ENCODE assay signal across 8 cellular contexts in the genomic region with DNA sequence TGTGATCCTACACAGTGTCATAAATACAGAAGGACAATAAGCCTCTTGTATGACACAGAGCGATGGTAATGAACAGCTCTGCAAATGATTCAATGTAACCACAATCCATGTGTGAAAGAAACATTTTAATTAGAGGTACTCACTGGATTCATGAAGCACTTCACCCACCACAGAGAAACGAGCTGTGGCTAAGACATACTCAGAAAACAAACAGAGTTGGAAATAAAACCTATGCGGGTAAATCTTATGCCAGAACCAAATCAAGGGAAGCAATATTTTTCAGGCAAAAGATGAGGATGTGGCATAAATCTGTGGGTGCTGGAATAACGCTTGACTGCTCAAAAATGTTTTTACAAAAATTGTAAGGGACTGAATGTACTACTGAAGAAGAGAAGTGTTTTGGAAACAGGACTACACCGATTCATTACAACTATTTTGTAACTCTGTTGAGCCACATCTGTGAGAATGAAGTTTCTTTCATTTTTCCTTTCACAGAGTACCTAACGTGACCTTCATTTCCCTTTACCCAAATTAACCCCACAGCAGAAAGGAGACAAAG.
DNase-seq lines count a peak whose midpoint lies in the region; ATAC-seq and TF ChIP-seq lines count a peak whose summit lies in the region.

No MANE protein-coding gene starts in this region.

- peaks cover 13% of the 10 kb centered on the region for H3K4me1 Mint-ChIP-seq in activated CD4-positive, alpha-beta T cell treated with anti-CD3 and anti-CD28 coated beads, Interleukin-2, amount 10 ng/mL, durations not matched to agents 24 days and 14 days

- peak overlapping the region in 2 of 10 donors; percentile 11 to 12 for H3K27ac ChIP-seq in heart right ventricle

- H3K9me3 ChIP-seq in heart right ventricle, result peaks cover 0 to 7% (median 0%) of the 10 kb centered on the region in 11 donors

- H3K27ac Mint-ChIP-seq in activated CD4-positive, alpha-beta T cell treated with anti-CD3 and anti-CD28 coated beads, Interleukin-2, amount 10 ng/mL, durations not matched to agents 24 days and 14 days, result peak overlapping the region; percentile 56

- TF ChIP-seq CTCF in heart right ventricle (IDR thresholded peaks at IDR 0.05), result no peak

- H3K27me3 Mint-ChIP-seq in activated CD4-positive, alpha-beta T cell treated with anti-CD3 and anti-CD28 coated beads, Interleukin-2, amount 10 ng/mL, durations not matched to agents 24 days and 14 days, result no peaks in the 10 kb centered on the region

- WGBS in heart right ventricle, 2 donors, result 72 to 79% methylated on average over 6 of the region's 6 CpGs

- H3K36me3 Mint-ChIP-seq in activated CD4-positive, alpha-beta T cell treated with anti-CD3 and anti-CD28 coated beads, Interleukin-2, amount 10 ng/mL, durations not matched to agents 24 days and 14 days (ENCODE audit: low read depth), result peaks cover 4% of the 10 kb centered on the region

- peaks cover 0 to 13% (median 0%) of the 10 kb centered on the region in 9 donors for H3K4me1 ChIP-seq in heart right ventricle

- peak; percentile 49 for DNase-seq in activated CD4-positive, alpha-beta T cell treated with anti-CD3 and anti-CD28 coated beads, Interleukin-2, amount 10 ng/mL, durations not matched to agents 24 days and 14 days
- DNase-seq in activated CD4-positive, alpha-beta T cell treated with anti-CD3 and anti-CD28 coated beads, Interleukin-2, amount 50 U/mL, for 48 hours, result no peak
- peak; percentile 57 for DNase-seq in RPMI7951 (ENCODE audit: low read depth)
- DNase-seq in kidney tubule cell (ENCODE audit: low spot score), result peak; percentile 83
- DNase-seq in heart right ventricle, result no peak
- DNase-seq in OCI-M2 (lab: John Stamatoyannopoulos, UW; ENCODE audit: unreplicated experiment), result no peak
- DNase-seq in putamen (ENCODE audit: low spot score), result no peak

- no peaks in the 10 kb centered on the region for H3K9me3 Mint-ChIP-seq in activated CD4-positive, alpha-beta T cell treated with anti-CD3 and anti-CD28 coated beads, Interleukin-2, amount 10 ng/mL, durations not matched to agents 24 days and 14 days

- ATAC-seq in HG02885 (IDR thresholded peaks at IDR 0.05; ENCODE audit: poor library complexity, unreplicated experiment), result peak; percentile 73
- no peak for ATAC-seq in heart right ventricle

- H3K36me3 ChIP-seq in heart right ventricle, result no peaks in the 10 kb centered on the region

- intact Hi-C loops in activated CD4-positive, alpha-beta T cell treated with anti-CD3 and anti-CD28 coated beads, Interleukin-2, amount 10 ng/mL, durations not matched to agents 24 days and 14 days (cut with micrococcal nuclease), result loop anchor here (1.0 kb wide), 1 partner anchor 59 kb away; no protein-coding TSS in a partner anchor
- intact Hi-C loops in heart right ventricle (cut with DNase I), result no loop called here

- no peak overlapping the region for H3K4me3 ChIP-seq in heart right ventricle

- H3K27me3 ChIP-seq in heart right ventricle, result no peaks in the 10 kb centered on the region

- H3K4me3 Mint-ChIP-seq in activated CD4-positive, alpha-beta T cell treated with anti-CD3 and anti-CD28 coated beads, Interleukin-2, amount 10 ng/mL, durations not matched to agents 24 days and 14 days, result no peak overlapping the region

Comparison
In these comparisons a context has a peak if more than half of its experiments do, and no peak if none do; other contexts are left out.
1. DNase-seq: peak in activated CD4-positive, alpha-beta T cell treated with anti-CD3 and anti-CD28 coated beads, Interleukin-2, amount 10 ng/mL, durations not matched to agents 24 days and 14 days (single experiment), RPMI7951 (single experiment) and kidney tubule cell (single experiment); none in activated CD4-positive, alpha-beta T cell treated with anti-CD3 and anti-CD28 coated beads, Interleukin-2, amount 50 U/mL, for 48 hours (0 of 2), heart right ventricle (0 of 2), OCI-M2 (single experiment) and putamen (single experiment).